ENCODE assay signal across 12 cellular contexts in the genomic region with DNA sequence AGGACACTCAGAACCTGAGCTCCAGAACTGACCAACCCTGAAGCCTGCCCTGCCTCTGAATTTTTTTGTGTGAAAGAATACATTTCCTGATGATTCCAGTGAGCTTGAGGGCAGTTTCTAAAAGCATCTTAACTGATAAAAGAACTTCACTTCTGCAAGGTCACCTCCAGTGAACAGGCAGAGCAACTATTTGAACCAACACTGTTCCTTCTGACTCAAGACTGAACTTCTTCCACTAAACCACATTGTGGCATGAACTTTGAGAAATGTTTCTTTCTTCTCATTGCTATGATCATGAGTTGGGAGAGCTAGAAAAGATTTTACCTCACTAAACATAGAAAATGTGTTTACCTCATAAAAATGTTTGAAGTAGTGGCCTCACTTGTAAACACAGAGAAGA.
DNase-seq lines count a peak whose midpoint lies in the region; ATAC-seq and TF ChIP-seq lines count a peak whose summit lies in the region.
"Had no signal": no experiment of that assay in that cellular context is flagged by ENCODE, and none has a peak within 500 bp of the region (broad histone marks: within the 10 kb centered on the region; RNA-seq: fewer than 3 reads in every experiment).

No MANE protein-coding gene starts in this region.

- peaks cover 5 to 28% (median 19%) of the 10 kb centered on the region in 5 donors for H3K36me3 Mint-ChIP-seq in naive thymus-derived CD4-positive, alpha-beta T cell
- H3K36me3 Mint-ChIP-seq in Calu3 (ENCODE audit: insufficient read depth, unreplicated experiment) = no peaks in the 10 kb centered on the region

- no peaks in the 10 kb centered on the region for H3K9me3 ChIP-seq in OCI-LY1 (ENCODE audit: low read length)
- no peaks in the 10 kb centered on the region for H3K9me3 ChIP-seq in naive thymus-derived CD4-positive, alpha-beta T cell (ENCODE audit: control insufficient read depth in 2 of 3, low read length in 3 of 3)

- no peak for TF ChIP-seq CTCF in OCI-LY1 (IDR thresholded peaks at IDR 0.05; ENCODE audit: low read length)
- no peak for TF ChIP-seq CTCF in Calu3 (IDR thresholded peaks at IDR 0.05; ENCODE audit: unreplicated experiment)

- no TSS peak for BruUV-seq in Calu3 (replicated peaks; lab: Mats Ljungman, UMichigan)

- POLR2A ChIA-PET in naive thymus-derived CD4-positive, alpha-beta T cell (lab: Charles Lee) = interaction anchor here (0.5 to 15.9 kb wide), 6 partner anchors 10 to 329 kb away, joined by 3 to 205 read pairs (median 4); a partner anchor contains a TSS

- peaks cover 23% of the 10 kb centered on the region for H3K79me2 ChIP-seq in OCI-LY1 (ENCODE audit: insufficient read depth, low read length)
- no peaks in the 10 kb centered on the region for H3K79me2 ChIP-seq in mesendoderm (ENCODE audit: control insufficient read depth, insufficient read depth, low read length)

- H3K9me2 ChIP-seq in OCI-LY1 (ENCODE audit: low read depth, low read length) = no peaks in the 10 kb centered on the region

- no peaks in the 10 kb centered on the region for H3K27me3 Mint-ChIP-seq in naive thymus-derived CD4-positive, alpha-beta T cell
- no peaks in the 10 kb centered on the region for H3K27me3 Mint-ChIP-seq in Calu3 (ENCODE audit: unreplicated experiment)
- H3K27me3 Mint-ChIP-seq: central memory CD8-positive, alpha-beta T cell; T-cell had no signal

- no peak overlapping the region for H2BK5ac ChIP-seq in mesendoderm (ENCODE audit: low read length)

- peak overlapping the region; percentile 52 for H3K27ac ChIP-seq in OCI-LY1 (ENCODE audit: low read depth, low read length, poor library complexity, severe bottlenecking)
- H3K27ac ChIP-seq in naive thymus-derived CD4-positive, alpha-beta T cell (ENCODE audit: low read depth, low read length) = no peak overlapping the region
- H3K27ac ChIP-seq in mesendoderm (ENCODE audit: low read depth, low read length) = no peak overlapping the region

- no peak for DNase-seq in activated CD4-positive, CD25-positive, alpha-beta regulatory T cell (lab: John Stamatoyannopoulos, UW)
- no peak for DNase-seq in naive thymus-derived CD4-positive, alpha-beta T cell
- no peak for DNase-seq in Calu3
- no peak for DNase-seq in NCI-H510A treated with DMSO at 0.1 percent for 48 hours (lab: John Stamatoyannopoulos, UW)
- no peak for DNase-seq in mesendoderm
- DNase-seq: 8988T, NCI-H1930, T-cell had no signal

- H3K56ac ChIP-seq in mesendoderm (ENCODE audit: low read length) = no peak overlapping the region

- no peaks in the 10 kb centered on the region for H3K9me3 Mint-ChIP-seq in naive thymus-derived CD4-positive, alpha-beta T cell
- no peaks in the 10 kb centered on the region for H3K9me3 Mint-ChIP-seq in Calu3 (ENCODE audit: low read depth, unreplicated experiment)
- H3K9me3 Mint-ChIP-seq: central memory CD8-positive, alpha-beta T cell; T-cell had no signal

- H3K4me1 ChIP-seq in OCI-LY1 (ENCODE audit: insufficient read depth, low read length, severe bottlenecking) (peaks cover 47% of the 10 kb centered on the region), mesendoderm (ENCODE audit: control insufficient read depth, low read depth, low read length) (no peaks in the 10 kb centered on the region)
- H3K4me1 ChIP-seq in naive thymus-derived CD4-positive, alpha-beta T cell (ENCODE audit: control insufficient read depth in 2 of 2, insufficient read depth in 2 of 2, low read length in 2 of 2) = no peaks in the 10 kb centered on the region

- intact Hi-C loops in naive thymus-derived CD4-positive, alpha-beta T cell (cut with micrococcal nuclease) = no loop called here
- intact Hi-C loops in Calu3 (cut with micrococcal nuclease; ENCODE audit: unreplicated experiment) = no loop called here

- H4K5ac ChIP-seq in mesendoderm (ENCODE audit: low read length) = no peak overlapping the region

- peak overlapping the region in 1 of 10 donors; percentile 71 for H3K4me3 Mint-ChIP-seq in naive thymus-derived CD4-positive, alpha-beta T cell
- H3K4me3 Mint-ChIP-seq in Calu3 (ENCODE audit: low read depth, unreplicated experiment) = no peak overlapping the region
- H3K4me3 Mint-ChIP-seq: central memory CD8-positive, alpha-beta T cell; T-cell had no signal

- H3K4me2 ChIP-seq in OCI-LY1 (ENCODE audit: low read length) = no peak overlapping the region
- H3K4me2 ChIP-seq in mesendoderm (ENCODE audit: low read length) = no peak overlapping the region

- H2BK120ac ChIP-seq in mesendoderm (ENCODE audit: low read depth, low read length) = no peak overlapping the region

- no peak overlapping the region for H3K4me3 ChIP-seq in OCI-LY1 (ENCODE audit: low read depth, low read length, poor library complexity, severe bottlenecking)
- no peak overlapping the region for H3K4me3 ChIP-seq in naive thymus-derived CD4-positive, alpha-beta T cell (ENCODE audit: low read length)
- H3K4me3 ChIP-seq in mesendoderm (ENCODE audit: low read length) = no peak overlapping the region

- H3K23ac ChIP-seq in mesendoderm (ENCODE audit: low read length) = no peak overlapping the region

- no peaks in the 10 kb centered on the region for H4K20me1 ChIP-seq in OCI-LY1 (ENCODE audit: insufficient read depth, low read length)

- no peaks in the 10 kb centered on the region for H3K27me3 ChIP-seq in OCI-LY1 (ENCODE audit: insufficient read depth, low read length)
- no peaks in the 10 kb centered on the region for H3K27me3 ChIP-seq in naive thymus-derived CD4-positive, alpha-beta T cell (ENCODE audit: control insufficient read depth in 2 of 2, insufficient read depth in 2 of 2, low read length in 2 of 2)
- no peaks in the 10 kb centered on the region for H3K27me3 ChIP-seq in mesendoderm (ENCODE audit: insufficient read depth, low read length, poor library complexity)

- no peak overlapping the region for H4K8ac ChIP-seq in mesendoderm (ENCODE audit: low read depth, low read length)

- CTCF ChIA-PET in naive thymus-derived CD4-positive, alpha-beta T cell (lab: Charles Lee) = interaction anchor here (1.4 to 1.6 kb wide), 2 partner anchors 10 to 11 kb away, joined by 4 read pairs; no protein-coding TSS in a partner anchor
- CTCF ChIA-PET in Calu3 (lab: Charles Lee) = interaction anchor here (1.5 kb wide), 1 partner anchor 13 kb away, joined by 3 read pairs; no protein-coding TSS in a partner anchor

- H3F3A ChIP-seq in OCI-LY1 (ENCODE audit: insufficient read depth, low read length) = 0 out of 2 replicates have a peak, but pooled peaks cover 5% of the 10 kb centered on the region

- H2BK15ac ChIP-seq in mesendoderm (replicated peaks; ENCODE audit: low read depth) = no peak overlapping the region

- H3K36me3 ChIP-seq in OCI-LY1 (ENCODE audit: insufficient read depth, low read length) (peaks cover 6% of the 10 kb centered on the region; the same call in 1 of the 2 replicates), mesendoderm (ENCODE audit: control insufficient read depth, insufficient read depth, low read length) (no peaks in the 10 kb centered on the region)
- no peaks in the 10 kb centered on the region for H3K36me3 ChIP-seq in naive thymus-derived CD4-positive, alpha-beta T cell (ENCODE audit: control insufficient read depth in 2 of 3, insufficient read depth in 3 of 3, low read length in 3 of 3)

- ATAC-seq in activated CD4-positive, CD25-positive, alpha-beta regulatory T cell treated with anti-CD3 and anti-CD28 coated beads, Interleukin-2, amount 50 U/mL, for 24 hours = peak; percentile 53 to 71
- ATAC-seq in GM21619 (IDR thresholded peaks at IDR 0.05; ENCODE audit: unreplicated experiment) = peak; percentile 58
- ATAC-seq in naive thymus-derived CD4-positive, alpha-beta T cell = no peak
- ATAC-seq: T-cell had no signal

- no peaks in the 10 kb centered on the region for H3K79me1 ChIP-seq in mesendoderm (ENCODE audit: low read length)

- H3K9ac ChIP-seq in OCI-LY1 (ENCODE audit: low read length) = no peak overlapping the region
- H3K9ac ChIP-seq in mesendoderm (ENCODE audit: low read length) = no peak overlapping the region

- H3K18ac ChIP-seq in mesendoderm (ENCODE audit: low read length) = no peak overlapping the region

- H3K4me1 Mint-ChIP-seq in naive thymus-derived CD4-positive, alpha-beta T cell = peaks cover 2 to 45% (median 37%) of the 10 kb centered on the region in 7 donors
- no peaks in the 10 kb centered on the region for H3K4me1 Mint-ChIP-seq in Calu3 (ENCODE audit: low read depth, unreplicated experiment)
- H3K4me1 Mint-ChIP-seq: central memory CD8-positive, alpha-beta T cell had no signal

- no peak overlapping the region for H2AFZ ChIP-seq in OCI-LY1 (ENCODE audit: low read length)

- peak overlapping the region in 6 of 9 donors; percentile 5 to 72 (median 35) for H3K27ac Mint-ChIP-seq in naive thymus-derived CD4-positive, alpha-beta T cell
- H3K27ac Mint-ChIP-seq in Calu3 (ENCODE audit: unreplicated experiment) = no peak overlapping the region

- no peak overlapping the region for H3K4ac ChIP-seq in mesendoderm (ENCODE audit: low read depth, low read length)

- no peak overlapping the region for H2AK5ac ChIP-seq in mesendoderm (ENCODE audit: low read length)
